9 cellular contexts compared by ENCODE assay signal in genomic region chr17:80441133-80441578, GRCh38. TPM values are rescaled to one million over a fixed set of nuclear protein-coding genes. Genes with fewer than 3 reads are reported as not detected.
DNase-seq lines count a peak whose midpoint lies in the region; ATAC-seq and TF ChIP-seq lines count a peak whose summit lies in the region.
"Had no signal": no experiment of that assay in that cellular context is flagged by ENCODE, and none has a peak within 500 bp of the region (broad histone marks: within the 10 kb centered on the region; RNA-seq: fewer than 3 reads in every experiment).

No MANE protein-coding gene starts in this region.

- H3K4me3 Mint-ChIP-seq in activated T-helper 2 cell treated with anti-CD3 and anti-CD28 coated beads, Interferon-gamma antibody, Interleukin-2, Interleukin-4, amounts not matched to agents 10 μg/mL and 5 μg/mL and 100 μg/mL, durations not matched to agents 14 hours and 24 hours and 36 hours (ENCODE audit: low read depth), result no peak overlapping the region
- H3K4me3 Mint-ChIP-seq: stimulated activated naive CD8-positive, alpha-beta T cell treated with anti-CD3 and anti-CD28 coated beads, Interleukin-15, amount 100 ng/mL, for 72 hours had no signal

- no peak overlapping the region for H3K27ac Mint-ChIP-seq in activated T-helper 2 cell treated with anti-CD3 and anti-CD28 coated beads, Interferon-gamma antibody, Interleukin-2, Interleukin-4, amounts not matched to agents 10 μg/mL and 5 μg/mL and 100 μg/mL, durations not matched to agents 14 hours and 24 hours and 36 hours
- H3K27ac Mint-ChIP-seq: stimulated activated naive CD8-positive, alpha-beta T cell treated with anti-CD3 and anti-CD28 coated beads, Interleukin-15, amount 100 ng/mL, for 72 hours had no signal

- TF ChIP-seq CTCF in GM20000 (IDR thresholded peaks at IDR 0.05; ENCODE audit: extremely low read depth, missing control alignments), result no peak
- no peak for TF ChIP-seq CTCF in Peyer's patch (IDR thresholded peaks at IDR 0.05)

- no peak overlapping the region for H3K27ac ChIP-seq in Peyer's patch

- no peak for TF ChIP-seq POLR2A in Peyer's patch (IDR thresholded peaks at IDR 0.05)

- no peaks in the 10 kb centered on the region for H3K36me3 Mint-ChIP-seq in activated T-helper 2 cell treated with anti-CD3 and anti-CD28 coated beads, Interferon-gamma antibody, Interleukin-2, Interleukin-4, amounts not matched to agents 10 μg/mL and 5 μg/mL and 100 μg/mL, durations not matched to agents 14 hours and 24 hours and 36 hours (ENCODE audit: low read depth)

- ATAC-seq in GM21381 (IDR thresholded peaks at IDR 0.05; ENCODE audit: unreplicated experiment) (no peak), HG03439 (IDR thresholded peaks at IDR 0.05; ENCODE audit: unreplicated experiment) (no peak)
- ATAC-seq: stimulated activated naive CD8-positive, alpha-beta T cell treated with anti-CD3 and anti-CD28 coated beads, Interleukin-15, amount 100 ng/mL, for 72 hours had no signal

- no peaks in the 10 kb centered on the region for H3K4me1 ChIP-seq in Peyer's patch

- H3K27me3 ChIP-seq in Peyer's patch, result no peaks in the 10 kb centered on the region

- peak; percentile 86 for DNase-seq in GM20000 (ENCODE audit: low spot score)
- DNase-seq in NOMO-1 treated with dmso at 0.1 percent for 144 hours (lab: John Stamatoyannopoulos, UW; ENCODE audit: unreplicated experiment), result peak; percentile 7
- peak; percentile 45 for DNase-seq in activated T-helper 2 cell treated with anti-CD3 and anti-CD28 coated beads, Interferon-gamma antibody, Interleukin-2, Interleukin-4, amounts not matched to agents 10 μg/mL and 5 μg/mL and 100 μg/mL, durations not matched to agents 14 hours and 24 hours and 36 hours (ENCODE audit: low spot score)
- peak; percentile 26 for DNase-seq in iris pigment epithelial cell (ENCODE audit: low read depth)
- no peak for DNase-seq in Peyer's patch
- no peak for DNase-seq in SW 1271 (lab: John Stamatoyannopoulos, UW)

- no peaks in the 10 kb centered on the region for H3K27me3 Mint-ChIP-seq in activated T-helper 2 cell treated with anti-CD3 and anti-CD28 coated beads, Interferon-gamma antibody, Interleukin-2, Interleukin-4, amounts not matched to agents 10 μg/mL and 5 μg/mL and 100 μg/mL, durations not matched to agents 14 hours and 24 hours and 36 hours (ENCODE audit: low read depth)

- no peaks in the 10 kb centered on the region for H3K4me1 Mint-ChIP-seq in activated T-helper 2 cell treated with anti-CD3 and anti-CD28 coated beads, Interferon-gamma antibody, Interleukin-2, Interleukin-4, amounts not matched to agents 10 μg/mL and 5 μg/mL and 100 μg/mL, durations not matched to agents 14 hours and 24 hours and 36 hours (ENCODE audit: low read depth)
- H3K4me1 Mint-ChIP-seq: stimulated activated naive CD8-positive, alpha-beta T cell treated with anti-CD3 and anti-CD28 coated beads, Interleukin-15, amount 100 ng/mL, for 72 hours had no signal

- intact Hi-C loops in activated T-helper 2 cell treated with anti-CD3 and anti-CD28 coated beads, Interferon-gamma antibody, Interleukin-2, Interleukin-4, amounts not matched to agents 10 μg/mL and 5 μg/mL and 100 μg/mL, durations not matched to agents 14 hours and 24 hours and 36 hours (cut with micrococcal nuclease), result no loop called here

- no peak overlapping the region for H3K4me3 ChIP-seq in Peyer's patch

- no peaks in the 10 kb centered on the region for H3K9me3 Mint-ChIP-seq in activated T-helper 2 cell treated with anti-CD3 and anti-CD28 coated beads, Interferon-gamma antibody, Interleukin-2, Interleukin-4, amounts not matched to agents 10 μg/mL and 5 μg/mL and 100 μg/mL, durations not matched to agents 14 hours and 24 hours and 36 hours
- H3K9me3 Mint-ChIP-seq: stimulated activated naive CD8-positive, alpha-beta T cell treated with anti-CD3 and anti-CD28 coated beads, Interleukin-15, amount 100 ng/mL, for 72 hours had no signal

- no peaks in the 10 kb centered on the region for H3K9me3 ChIP-seq in Peyer's patch

- no peaks in the 10 kb centered on the region for H3K36me3 ChIP-seq in Peyer's patch

RNA-seq across cellular contexts. Expression of gene ENDOV, which starts 26.2 kb away (rescaled TPM):
- 16.1 and 16.8 TPM in 2 replicates for total RNA-seq in activated T-helper 2 cell treated with anti-CD3 and anti-CD28 coated beads, Interferon-gamma antibody, Interleukin-2, Interleukin-4, amounts not matched to agents 10 μg/mL and 5 μg/mL and 100 μg/mL, durations not matched to agents 14 hours and 24 hours and 36 hours
- total RNA-seq in Peyer's patch, result 10 to 100 TPM; 13.2 to 72.6 (median 36.8) TPM

RNA-seq across cellular contexts. Expression of gene NPTX1, which starts 35.3 kb away (rescaled TPM):
- total RNA-seq in activated T-helper 2 cell treated with anti-CD3 and anti-CD28 coated beads, Interferon-gamma antibody, Interleukin-2, Interleukin-4, amounts not matched to agents 10 μg/mL and 5 μg/mL and 100 μg/mL, durations not matched to agents 14 hours and 24 hours and 36 hours, result 5.2 and 5.7 TPM in 2 replicates
- total RNA-seq in Peyer's patch, result 1 to 10 TPM in 1 of 4 donors, under 1 TPM in 1, not detected in 2; 0.80 to 1.8 TPM

Comparison
In these comparisons a context has a peak if more than half of its experiments do, and no peak if none do; other contexts are left out.
1. DNase-seq: peak in GM20000 (single experiment), NOMO-1 treated with dmso at 0.1 percent for 144 hours (single experiment), activated T-helper 2 cell treated with anti-CD3 and anti-CD28 coated beads, Interferon-gamma antibody, Interleukin-2, Interleukin-4, amounts not matched to agents 10 μg/mL and 5 μg/mL and 100 μg/mL, durations not matched to agents 14 hours and 24 hours and 36 hours (single experiment) and iris pigment epithelial cell (single experiment); none in Peyer's patch (0 of 3) and SW 1271 (0 of 2).